28 cellular contexts compared by ENCODE assay signal in the genomic region with DNA sequence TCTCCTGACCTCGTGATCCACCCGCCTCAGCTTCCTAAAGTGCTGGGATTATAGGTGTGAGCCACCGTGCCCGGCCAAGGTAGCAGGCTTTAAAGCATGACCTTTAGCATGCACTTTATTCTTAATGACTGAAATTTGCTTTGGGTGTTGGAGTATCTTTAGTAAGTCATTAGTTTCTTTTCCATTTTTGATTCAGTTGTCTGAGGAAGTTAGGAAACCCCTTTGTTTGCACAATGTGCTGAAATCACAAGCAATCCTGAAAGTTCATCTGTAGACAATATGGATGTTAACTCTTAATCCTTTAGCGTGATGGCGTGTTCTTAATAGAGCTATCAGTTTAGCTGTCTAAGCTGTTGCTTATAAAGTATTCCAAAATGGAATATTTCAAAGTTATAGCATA.
"Had no signal": no experiment of that assay in that cellular context is flagged by ENCODE, and none has a peak within 500 bp of the region (broad histone marks: within the 10 kb centered on the region; RNA-seq: fewer than 3 reads in every experiment).

No MANE protein-coding gene starts in this region.

- ATAC-seq: activated CD4-positive, CD25-positive, alpha-beta regulatory T cell treated with anti-CD3 and anti-CD28 coated beads, Interleukin-2, amount 50 U/mL, for 24 hours; heart right ventricle; sciatic nerve had no signal

- H3K4me3 ChIP-seq: ovary, prostate gland, skin epidermis, thoracic aorta had no signal

- H3K27ac ChIP-seq: brain microvascular endothelial cell, neutrophil, ovary, prostate gland, skin epidermis, thoracic aorta, VCaP had no signal

- DNase-seq: activated CD4-positive, alpha-beta memory T cell treated with anti-CD3 and anti-CD28 coated beads for 36 hours; activated CD4-positive, alpha-beta T cell treated with anti-CD3 and anti-CD28 coated beads, Interleukin-2, amount 10 ng/mL, durations not matched to agents 24 days and 14 days; activated CD8-positive, alpha-beta memory T cell treated with anti-CD3 and anti-CD28 coated beads, Interleukin-2, amount 50 U/mL, for 4 hours; activated gamma-delta T cell treated with Interleukin-2 at 50 U/mL for 16 hours; activated naive CD4-positive, alpha-beta T cell treated with anti-CD3 and anti-CD28 coated beads, Interleukin-2, amount 50 U/mL, for 16 hours; activated T-cell treated with anti-CD3 and anti-CD28 coated beads, Interleukin-2, amount 50 U/mL, for 24 hours; amniotic stem cell; brain microvascular endothelial cell; cortex of kidney; endodermal cell; foreskin melanocyte; heart right ventricle; naive B cell; nephron progenitor cell; ovary; retina; stimulated activated CD4-positive, alpha-beta T cell treated with anti-CD3 and anti-CD28 coated beads, Interleukin-12 subunit alpha, Interleukin-12 subunit beta, amount 100 ng/mL, for 4 hours; stimulated activated CD4-positive, alpha-beta T cell treated with anti-CD3 and anti-CD28 coated beads, Interleukin-4, amount 100 ng/mL, for 1 hour; trophoblast cell had no signal

- H3K27me3 ChIP-seq: brain microvascular endothelial cell, heart right ventricle, neutrophil, ovary had no signal

- H3K4me3 Mint-ChIP-seq: activated CD4-positive, alpha-beta memory T cell treated with anti-CD3 and anti-CD28 coated beads for 36 hours; activated CD4-positive, alpha-beta T cell treated with anti-CD3 and anti-CD28 coated beads, Interleukin-2, amount 10 ng/mL, durations not matched to agents 24 days and 14 days; activated T-cell treated with anti-CD3 and anti-CD28 coated beads, Interleukin-2, amount 50 U/mL, for 24 hours; endodermal cell; mesothelial cell of epicardium; naive B cell; nephron progenitor cell; stimulated activated naive CD8-positive, alpha-beta T cell treated with anti-CD3 and anti-CD28 coated beads, Interleukin-15, Interleukin-2, amounts not matched to agents 100 ng/mL and 50 ng/mL, for 24 hours had no signal

- H3K36me3 Mint-ChIP-seq: activated CD4-positive, alpha-beta memory T cell treated with anti-CD3 and anti-CD28 coated beads for 36 hours; naive B cell had no signal

- H3K27ac Mint-ChIP-seq: activated CD4-positive, alpha-beta memory T cell treated with anti-CD3 and anti-CD28 coated beads for 36 hours; activated CD4-positive, alpha-beta T cell treated with anti-CD3 and anti-CD28 coated beads, Interleukin-2, amount 10 ng/mL, durations not matched to agents 24 days and 14 days; activated T-cell treated with anti-CD3 and anti-CD28 coated beads, Interleukin-2, amount 50 U/mL, for 24 hours; endodermal cell; mesothelial cell of epicardium; naive B cell; nephron progenitor cell; stimulated activated naive CD8-positive, alpha-beta T cell treated with anti-CD3 and anti-CD28 coated beads, Interleukin-15, Interleukin-2, amounts not matched to agents 100 ng/mL and 50 ng/mL, for 24 hours had no signal

- H3K9me3 Mint-ChIP-seq: activated CD4-positive, alpha-beta memory T cell treated with anti-CD3 and anti-CD28 coated beads for 36 hours; activated CD4-positive, alpha-beta T cell treated with anti-CD3 and anti-CD28 coated beads, Interleukin-2, amount 10 ng/mL, durations not matched to agents 24 days and 14 days; activated T-cell treated with anti-CD3 and anti-CD28 coated beads, Interleukin-2, amount 50 U/mL, for 24 hours; endodermal cell; mesothelial cell of epicardium; naive B cell; nephron progenitor cell; stimulated activated naive CD8-positive, alpha-beta T cell treated with anti-CD3 and anti-CD28 coated beads, Interleukin-15, Interleukin-2, amounts not matched to agents 100 ng/mL and 50 ng/mL, for 24 hours had no signal

- H3K4me1 Mint-ChIP-seq: activated CD4-positive, alpha-beta T cell treated with anti-CD3 and anti-CD28 coated beads, Interleukin-2, amount 10 ng/mL, durations not matched to agents 24 days and 14 days; endodermal cell; mesothelial cell of epicardium; naive B cell; nephron progenitor cell had no signal

- H3K27me3 Mint-ChIP-seq: activated CD4-positive, alpha-beta memory T cell treated with anti-CD3 and anti-CD28 coated beads for 36 hours; activated CD4-positive, alpha-beta T cell treated with anti-CD3 and anti-CD28 coated beads, Interleukin-2, amount 10 ng/mL, durations not matched to agents 24 days and 14 days; activated T-cell treated with anti-CD3 and anti-CD28 coated beads, Interleukin-2, amount 50 U/mL, for 24 hours; naive B cell; stimulated activated naive CD8-positive, alpha-beta T cell treated with anti-CD3 and anti-CD28 coated beads, Interleukin-15, Interleukin-2, amounts not matched to agents 100 ng/mL and 50 ng/mL, for 24 hours had no signal
